In genomic region chr18:35478520-35479435, GRCh38 we compare ENCODE assay signal across 8 cellular contexts. TPM values are rescaled to one million over a fixed set of nuclear protein-coding genes. Genes with fewer than 3 reads are reported as not detected.
A peak's percentile ranks its signal among the peaks of the same experiment; 100 is the strongest.
DNase-seq lines count a peak whose midpoint lies in the region; ATAC-seq and TF ChIP-seq lines count a peak whose summit lies in the region.

No MANE protein-coding gene starts in this region.

- peaks cover 6 to 45% (median 6%) of the 10 kb centered on the region in 3 donors for H3K4me1 ChIP-seq in gastroesophageal sphincter

- TF ChIP-seq EP300 in gastroesophageal sphincter (IDR thresholded peaks at IDR 0.05), result no peak

- no peak for TF ChIP-seq POLR2A in gastroesophageal sphincter (IDR thresholded peaks at IDR 0.05)

- H3K27me3 ChIP-seq in gastroesophageal sphincter (no peaks in the 10 kb centered on the region), WERI-Rb-1 (ENCODE audit: insufficient read depth, low read depth, severe bottlenecking) (no peaks in the 10 kb centered on the region)

- ATAC-seq in GM21576 (IDR thresholded peaks at IDR 0.05; ENCODE audit: unreplicated experiment) (peak; percentile 50), gastroesophageal sphincter (peak; percentile 67)

- no peak overlapping the region for H3K4me3 ChIP-seq in gastroesophageal sphincter
- no peak overlapping the region for H3K4me3 ChIP-seq in WERI-Rb-1 (ENCODE audit: low read depth, low read length)

- no peaks in the 10 kb centered on the region for H3K9me3 ChIP-seq in gastroesophageal sphincter
- H3K9me3 ChIP-seq in WERI-Rb-1 (ENCODE audit: severe bottlenecking), result no peaks in the 10 kb centered on the region

- WGBS in gastroesophageal sphincter (ENCODE audit: low coverage in 1 of 2), 2 donors, result 35 to 38% methylated on average over 6 to 8 of the region's 8 CpGs

- H3K36me3 ChIP-seq in gastroesophageal sphincter (peaks cover 0 to 6% of the 10 kb centered on the region in 2 donors), WERI-Rb-1 (no peaks in the 10 kb centered on the region)

- peak; percentile 85 for DNase-seq in AG08395 (ENCODE audit: low spot score)
- peak; percentile 64 for DNase-seq in activated CD4-positive, alpha-beta T cell treated with anti-CD3 and anti-CD28 coated beads for 48 hours
- peak; percentile 49 to 53 for DNase-seq in stimulated activated CD4-positive, alpha-beta T cell treated with anti-CD3 and anti-CD28 coated beads, Interleukin-15, amount 100 ng/mL, for 48 hours (ENCODE audit: low read depth in 2 of 2)
- no peak for DNase-seq in UCSD-AML1 (lab: John Stamatoyannopoulos, UW; ENCODE audit: unreplicated experiment)
- DNase-seq in HuH-7 (ENCODE audit: low spot score), result no peak
- DNase-seq in WERI-Rb-1, result no peak

- TF ChIP-seq CTCF in gastroesophageal sphincter (IDR thresholded peaks at IDR 0.05), result no peak
- no peak for TF ChIP-seq CTCF in WERI-Rb-1 (IDR thresholded peaks at IDR 0.05; ENCODE audit: low read depth, low read length)

- H3K27ac ChIP-seq in gastroesophageal sphincter (peak overlapping the region; percentile 9 to 73 (median 31)), WERI-Rb-1 (no peak overlapping the region)

RNA-seq across cellular contexts. Expression of gene INO80C, which starts 19.0 kb away (rescaled TPM):
- total RNA-seq in gastroesophageal sphincter, result 10 to 100 TPM in 1 of 4 donors, 1 to 10 TPM in 3; 5.8 to 13.6 (median 8.6) TPM

Comparison
In these comparisons a context has a peak if more than half of its experiments do, and no peak if none do; other contexts are left out.
1. DNase-seq: peak in AG08395 (single experiment), activated CD4-positive, alpha-beta T cell treated with anti-CD3 and anti-CD28 coated beads for 48 hours (single experiment) and stimulated activated CD4-positive, alpha-beta T cell treated with anti-CD3 and anti-CD28 coated beads, Interleukin-15, amount 100 ng/mL, for 48 hours (2 of 2); none in UCSD-AML1 (single experiment), HuH-7 (single experiment) and WERI-Rb-1 (single experiment).